ENCODE assay signal across 18 cellular contexts in the genomic region with DNA sequence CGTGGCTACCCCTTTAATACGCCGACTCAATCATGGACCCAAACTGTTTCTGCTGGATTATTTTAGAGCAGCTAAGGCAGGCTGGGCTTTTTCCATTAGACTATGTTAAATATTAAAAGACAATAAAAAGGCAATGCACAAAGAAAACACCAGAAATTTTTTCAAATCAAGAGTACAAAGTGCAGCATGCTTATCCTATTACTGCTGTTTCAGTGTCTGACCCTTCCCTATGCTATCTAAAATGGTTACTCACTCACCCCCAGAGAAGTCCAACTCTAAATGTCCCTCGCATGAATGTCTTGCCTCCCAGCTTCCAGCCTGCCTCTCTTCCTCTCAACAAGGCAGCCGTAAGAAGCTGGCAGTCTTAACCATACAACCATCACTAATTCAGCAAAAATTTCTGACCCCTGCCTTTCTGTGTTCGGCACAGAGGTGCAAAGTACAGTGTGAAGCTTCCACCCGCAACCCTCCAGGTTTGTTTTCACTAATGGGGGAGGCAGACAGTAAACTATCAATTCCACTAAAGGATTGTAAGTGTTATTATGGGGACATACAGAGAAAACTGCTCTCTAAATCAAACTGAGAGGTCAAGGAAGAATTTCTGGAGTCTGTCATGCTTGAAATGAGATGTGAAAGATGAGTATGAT.
DNase-seq lines count a peak whose midpoint lies in the region; ATAC-seq, FAIRE-seq and TF ChIP-seq lines count a peak whose summit lies in the region.
"Had no signal": no experiment of that assay in that cellular context is flagged by ENCODE, and none has a peak within 500 bp of the region (broad histone marks: within the 10 kb centered on the region; RNA-seq: fewer than 3 reads in every experiment).

No MANE protein-coding gene starts in this region.

- no peak overlapping the region for H4K8ac ChIP-seq in mesenchymal stem cell (ENCODE audit: low read length)

- H4K91ac ChIP-seq in mesenchymal stem cell (ENCODE audit: low read length), result no peak overlapping the region

- no peak overlapping the region for H2AK5ac ChIP-seq in mesenchymal stem cell (ENCODE audit: low read length, severe bottlenecking)

- H3K9me2 ChIP-seq in hepatocyte (replicated peaks; ENCODE audit: insufficient read depth), result no peaks in the 10 kb centered on the region

- peaks cover 13% of the 10 kb centered on the region for H3K4me1 ChIP-seq in hepatocyte (ENCODE audit: insufficient read depth)
- H3K4me1 ChIP-seq in mesenchymal stem cell (ENCODE audit: control insufficient read depth, insufficient read depth, low read depth, low read length), result peaks cover 2% of the 10 kb centered on the region

- no peak overlapping the region for H3K18ac ChIP-seq in mesenchymal stem cell (ENCODE audit: low read depth in 1 of 2, low read length in 2 of 2)

- DNase-seq in GM19239 (ENCODE audit: insufficient read length, low spot score) (no peak), hepatocyte (ENCODE audit: low spot score) (no peak), mesenchymal stem cell (no peak), retina (peak; percentile 56), GM10266 (ENCODE audit: extremely low spot score) (no peak), NAMALWA (ENCODE audit: low spot score) (no peak), T-helper 9 cell (no peak)
- DNase-seq in stimulated activated effector memory CD8-positive, alpha-beta T cell treated with anti-CD3 and anti-CD28 coated beads, Interleukin-12 subunit alpha, Interleukin-12 subunit beta, amount 100 ng/mL, for 72 hours (ENCODE audit: low spot score in 2 of 2), result no peak
- DNase-seq: 8988T; CD8-positive, alpha-beta T cell; COR-L47; DMS153; DND-41; GDM1; GM23248; H9 had no signal

- peaks cover 2% of the 10 kb centered on the region for H3K9me3 Mint-ChIP-seq in stimulated activated effector memory CD8-positive, alpha-beta T cell treated with anti-CD3 and anti-CD28 coated beads, Interleukin-12 subunit alpha, Interleukin-12 subunit beta, amount 100 ng/mL, for 72 hours
- H3K9me3 Mint-ChIP-seq: CD8-positive, alpha-beta T cell; H9 had no signal

- H2BK120ac ChIP-seq in mesenchymal stem cell (ENCODE audit: low read depth, low read length), result no peak overlapping the region

- H3K23ac ChIP-seq in mesenchymal stem cell (ENCODE audit: low read length in 2 of 2), result no peak overlapping the region

- H3K14ac ChIP-seq in mesenchymal stem cell (ENCODE audit: low read length in 2 of 2), result no peak overlapping the region

- H3K4me3 Mint-ChIP-seq in stimulated activated effector memory CD8-positive, alpha-beta T cell treated with anti-CD3 and anti-CD28 coated beads, Interleukin-12 subunit alpha, Interleukin-12 subunit beta, amount 100 ng/mL, for 72 hours, result no peak overlapping the region
- H3K4me3 Mint-ChIP-seq: CD14-positive monocyte; CD8-positive, alpha-beta T cell; H9 had no signal

- H3K36me3 ChIP-seq in hepatocyte (replicated peaks; ENCODE audit: insufficient read depth, low read depth) (no peaks in the 10 kb centered on the region), mesenchymal stem cell (ENCODE audit: control insufficient read depth in 1 of 2, insufficient read depth in 2 of 2, low read depth in 1 of 2, low read length in 2 of 2) (no peaks in the 10 kb centered on the region)

- ATAC-seq in stimulated activated effector memory CD8-positive, alpha-beta T cell treated with anti-CD3 and anti-CD28 coated beads, Interleukin-12 subunit alpha, Interleukin-12 subunit beta, amount 100 ng/mL, for 72 hours, result no peak
- ATAC-seq: CD8-positive, alpha-beta T cell had no signal

- 69% methylated on average over 7 of the region's 7 CpGs for WGBS in hepatocyte (ENCODE audit: low lambda C conversion rate, missing lambda C conversion rate)
- 82% methylated on average over 7 of the region's 7 CpGs for WGBS in mesenchymal stem cell

- H3K79me1 ChIP-seq in mesenchymal stem cell (replicated peaks; ENCODE audit: low read length, poor library complexity, severe bottlenecking), result no peaks in the 10 kb centered on the region

- H3K27me3 ChIP-seq in hepatocyte (no peaks in the 10 kb centered on the region), mesenchymal stem cell (ENCODE audit: control insufficient read depth in 1 of 2, insufficient read depth in 1 of 2, low read length in 2 of 2) (peaks cover 38 to 86% of the 10 kb centered on the region in 2 experiments)

- no peak overlapping the region for H3K27ac Mint-ChIP-seq in stimulated activated effector memory CD8-positive, alpha-beta T cell treated with anti-CD3 and anti-CD28 coated beads, Interleukin-12 subunit alpha, Interleukin-12 subunit beta, amount 100 ng/mL, for 72 hours
- H3K27ac Mint-ChIP-seq: CD14-positive monocyte; CD8-positive, alpha-beta T cell; H9 had no signal

- H3K4ac ChIP-seq in mesenchymal stem cell (ENCODE audit: low read depth in 1 of 2, low read length in 2 of 2), result no peak overlapping the region

- peak overlapping the region; percentile 66 for H3K27ac ChIP-seq in hepatocyte
- H3K27ac ChIP-seq in mesenchymal stem cell (ENCODE audit: low read length, poor library complexity, severe bottlenecking), result peak overlapping the region; percentile 18
- H3K27ac ChIP-seq: GM23248 had no signal

- H3K4me1 Mint-ChIP-seq in stimulated activated effector memory CD8-positive, alpha-beta T cell treated with anti-CD3 and anti-CD28 coated beads, Interleukin-12 subunit alpha, Interleukin-12 subunit beta, amount 100 ng/mL, for 72 hours, result no peaks in the 10 kb centered on the region
- H3K4me1 Mint-ChIP-seq: CD14-positive monocyte, H9 had no signal

- H3K79me2 ChIP-seq in hepatocyte, result no peaks in the 10 kb centered on the region

- TF ChIP-seq CTCF in hepatocyte (IDR thresholded peaks at IDR 0.05; ENCODE audit: poor library complexity) (no peak), GM10266 (IDR thresholded peaks at IDR 0.05; ENCODE audit: control insufficient read depth, insufficient read depth, low read depth, missing control alignments) (no peak)

- peak overlapping the region; percentile 36 for H2AFZ ChIP-seq in hepatocyte
- no peak overlapping the region for H2AFZ ChIP-seq in mesenchymal stem cell (ENCODE audit: low read depth, low read length)
- H2AFZ ChIP-seq: GM23248 had no signal

- no peaks in the 10 kb centered on the region for H3K36me3 Mint-ChIP-seq in stimulated activated effector memory CD8-positive, alpha-beta T cell treated with anti-CD3 and anti-CD28 coated beads, Interleukin-12 subunit alpha, Interleukin-12 subunit beta, amount 100 ng/mL, for 72 hours
- H3K36me3 Mint-ChIP-seq: CD14-positive monocyte; CD8-positive, alpha-beta T cell had no signal

- H3K4me2 ChIP-seq in hepatocyte, result peak overlapping the region; percentile 8
- no peak overlapping the region for H3K4me2 ChIP-seq in mesenchymal stem cell (ENCODE audit: low read length, poor library complexity, severe bottlenecking)

- H2BK15ac ChIP-seq in mesenchymal stem cell (ENCODE audit: low read depth, poor library complexity, severe bottlenecking), result no peak overlapping the region

- no peak overlapping the region for H2BK5ac ChIP-seq in mesenchymal stem cell (ENCODE audit: low read depth, low read length, poor library complexity, severe bottlenecking)

- H3K9me3 ChIP-seq in hepatocyte (ENCODE audit: low read depth), result no peaks in the 10 kb centered on the region
- H3K9me3 ChIP-seq in mesenchymal stem cell (ENCODE audit: control insufficient read depth, low read length), result no peaks in the 10 kb centered on the region

- H4K20me1 ChIP-seq in hepatocyte (ENCODE audit: insufficient read depth, poor library complexity, severe bottlenecking), result no peaks in the 10 kb centered on the region

- H3K9ac ChIP-seq in mesenchymal stem cell (ENCODE audit: low read length), result no peak overlapping the region
- H3K9ac ChIP-seq: GM23248 had no signal

- peak; percentile 59 for FAIRE-seq in GM19239 (lab: Jason Lieb, UNC)
- FAIRE-seq: D721Med had no signal

- no peak overlapping the region for H2BK12ac ChIP-seq in mesenchymal stem cell (ENCODE audit: low read length in 2 of 2)

- H3K4me3 ChIP-seq in hepatocyte (no peak overlapping the region), mesenchymal stem cell (ENCODE audit: insufficient read depth in 1 of 2, low read depth in 1 of 2, low read length in 2 of 2) (no peak overlapping the region)
- H3K4me3 ChIP-seq: GM23248 had no signal
